In genomic region chr15:46441294-46442062, GRCh38 we compare ENCODE assay signal across 1 cellular context.
TF ChIP-seq lines count a peak whose summit lies in the region.

No MANE protein-coding gene starts in this region.

TF ChIP-seq in SK-N-SH, 30 proteins besides CTCF, POLR2A, EP300 and RAD21 (continued from another document):
- TF ChIP-seq, protein P1, sequence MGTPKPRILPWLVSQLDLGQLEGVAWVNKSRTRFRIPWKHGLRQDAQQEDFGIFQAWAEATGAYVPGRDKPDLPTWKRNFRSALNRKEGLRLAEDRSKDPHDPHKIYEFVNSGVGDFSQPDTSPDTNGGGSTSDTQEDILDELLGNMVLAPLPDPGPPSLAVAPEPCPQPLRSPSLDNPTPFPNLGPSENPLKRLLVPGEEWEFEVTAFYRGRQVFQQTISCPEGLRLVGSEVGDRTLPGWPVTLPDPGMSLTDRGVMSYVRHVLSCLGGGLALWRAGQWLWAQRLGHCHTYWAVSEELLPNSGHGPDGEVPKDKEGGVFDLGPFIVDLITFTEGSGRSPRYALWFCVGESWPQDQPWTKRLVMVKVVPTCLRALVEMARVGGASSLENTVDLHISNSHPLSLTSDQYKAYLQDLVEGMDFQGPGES (IDR thresholded peaks at IDR 0.05; ENCODE audit: low read depth, low read length): no peak
- no peak for TF ChIP-seq GATA2 (CRISPR knock-in tag; IDR thresholded peaks at IDR 0.05)
